16 cellular contexts compared by ENCODE assay signal in genomic region chr2:127901339-127902072, GRCh38. TPM values are rescaled to one million over a fixed set of nuclear protein-coding genes. Genes with fewer than 3 reads are reported as not detected.
DNase-seq lines count a peak whose midpoint lies in the region; ATAC-seq and TF ChIP-seq lines count a peak whose summit lies in the region.
"Had no signal": no experiment of that assay in that cellular context is flagged by ENCODE, and none has a peak within 500 bp of the region (broad histone marks: within the 10 kb centered on the region; RNA-seq: fewer than 3 reads in every experiment).

No MANE protein-coding gene starts in this region.

- no peaks in the 10 kb centered on the region for H3K27me3 ChIP-seq in ascending aorta

- ATAC-seq in GM18873 (IDR thresholded peaks at IDR 0.05; ENCODE audit: low FRiP score, unreplicated experiment) = no peak
- no peak for ATAC-seq in stimulated activated naive CD8-positive, alpha-beta T cell treated with anti-CD3 and anti-CD28 coated beads, Interleukin-15, amount 100 ng/mL, for 72 hours
- ATAC-seq: GM12878 had no signal

- H3K4me3 Mint-ChIP-seq in stimulated activated naive CD8-positive, alpha-beta T cell treated with anti-CD3 and anti-CD28 coated beads, Interleukin-15, amount 100 ng/mL, for 72 hours = no peak overlapping the region
- H3K4me3 Mint-ChIP-seq: IgD-negative memory B cell had no signal

- H3K9me3 Mint-ChIP-seq in stimulated activated naive CD8-positive, alpha-beta T cell treated with anti-CD3 and anti-CD28 coated beads, Interleukin-15, amount 100 ng/mL, for 72 hours = no peaks in the 10 kb centered on the region
- H3K9me3 Mint-ChIP-seq: IgD-negative memory B cell had no signal

- no peaks in the 10 kb centered on the region for H3K4me1 ChIP-seq in ascending aorta

- DNase-seq in ascending aorta (ENCODE audit: low spot score in 2 of 2) = peak in 1 of 2 donors; percentile 67
- DNase-seq in fibroblast of pulmonary artery (ENCODE audit: low read depth) = peak; percentile 48
- DNase-seq in medulla oblongata (ENCODE audit: extremely low spot score) = peak; percentile 85
- DNase-seq in NCI-H2029 treated with DMSO at 0.1 percent for 48 hours (lab: John Stamatoyannopoulos, UW) = no peak
- DNase-seq in NCI-H2029 (lab: John Stamatoyannopoulos, UW) = no peak
- no peak for DNase-seq in stimulated activated naive CD8-positive, alpha-beta T cell treated with anti-CD3 and anti-CD28 coated beads, Interleukin-15, amount 100 ng/mL, for 72 hours
- DNase-seq: activated CD4-positive, CD25-positive, alpha-beta regulatory T cell treated with anti-CD3 and anti-CD28 coated beads, Interleukin-2, amount 50 U/mL, for 72 hours; NCI-H1436; NCI-H524 treated with DMSO at 0.1 percent for 48 hours; stimulated activated CD4-positive, alpha-beta T cell treated with anti-CD3 and anti-CD28 coated beads, Interleukin-2, amount 100 ng/mL, for 24 hours; T-helper 1 cell had no signal

- H3K27me3 Mint-ChIP-seq in stimulated activated naive CD8-positive, alpha-beta T cell treated with anti-CD3 and anti-CD28 coated beads, Interleukin-15, amount 100 ng/mL, for 72 hours = peaks cover 15% of the 10 kb centered on the region

- no peak overlapping the region for H3K27ac Mint-ChIP-seq in stimulated activated naive CD8-positive, alpha-beta T cell treated with anti-CD3 and anti-CD28 coated beads, Interleukin-15, amount 100 ng/mL, for 72 hours
- H3K27ac Mint-ChIP-seq: IgD-negative memory B cell had no signal

- H3K27ac ChIP-seq in ascending aorta = peak overlapping the region; percentile 12 to 28
- peak overlapping the region; percentile 51 for H3K27ac ChIP-seq in temporal lobe (ENCODE audit: low read depth, low read length)
- H3K27ac ChIP-seq: C4-2B had no signal

- H3K4me3 ChIP-seq in ascending aorta (no peak overlapping the region), fibroblast of pulmonary artery (replicated peaks; ENCODE audit: low read depth, low read length) (no peak overlapping the region)
- H3K4me3 ChIP-seq: GM12878 had no signal

- intact Hi-C loops in ascending aorta (cut with DNase I) = no loop called here

- TF ChIP-seq CTCF in ascending aorta (IDR thresholded peaks at IDR 0.05) = no peak
- no peak for TF ChIP-seq CTCF in fibroblast of pulmonary artery (IDR thresholded peaks at IDR 0.05; ENCODE audit: low read length, missing control alignments)

- H3K4me1 Mint-ChIP-seq in stimulated activated naive CD8-positive, alpha-beta T cell treated with anti-CD3 and anti-CD28 coated beads, Interleukin-15, amount 100 ng/mL, for 72 hours = no peaks in the 10 kb centered on the region

- no peaks in the 10 kb centered on the region for H3K9me3 ChIP-seq in ascending aorta

- no peaks in the 10 kb centered on the region for H3K36me3 ChIP-seq in ascending aorta

RNA-seq across cellular contexts. Expression of gene AMMECR1L, which starts 15.8 kb away (rescaled TPM):
- total RNA-seq in ascending aorta (20.6 TPM), temporal lobe (13.5 TPM)

RNA-seq across cellular contexts. Expression of gene POLR2D, which starts 43.6 kb away (rescaled TPM):
- 2.1 TPM for total RNA-seq in ascending aorta
- 28.5 TPM for total RNA-seq in temporal lobe

Comparison
In these comparisons a context has a peak if more than half of its experiments do, and no peak if none do; other contexts are left out.
1. DNase-seq: peak in fibroblast of pulmonary artery (single experiment) and medulla oblongata (single experiment); none in NCI-H2029 treated with DMSO at 0.1 percent for 48 hours (single experiment), NCI-H2029 (single experiment) and stimulated activated naive CD8-positive, alpha-beta T cell treated with anti-CD3 and anti-CD28 coated beads, Interleukin-15, amount 100 ng/mL, for 72 hours (0 of 2).